1 cellular context compared by ENCODE assay signal in genomic region chr10:101694674-101695403, GRCh38.
TF ChIP-seq lines count a peak whose summit lies in the region.

TSS of gene FBXW4 (minus strand) at chr10:101695170. CDS start at chr10:101695105, 65 bp downstream.

TF ChIP-seq in WTC11, 78 proteins besides CTCF, POLR2A, EP300 and RAD21 (continued from another document):
- TF ChIP-seq, protein P1, sequence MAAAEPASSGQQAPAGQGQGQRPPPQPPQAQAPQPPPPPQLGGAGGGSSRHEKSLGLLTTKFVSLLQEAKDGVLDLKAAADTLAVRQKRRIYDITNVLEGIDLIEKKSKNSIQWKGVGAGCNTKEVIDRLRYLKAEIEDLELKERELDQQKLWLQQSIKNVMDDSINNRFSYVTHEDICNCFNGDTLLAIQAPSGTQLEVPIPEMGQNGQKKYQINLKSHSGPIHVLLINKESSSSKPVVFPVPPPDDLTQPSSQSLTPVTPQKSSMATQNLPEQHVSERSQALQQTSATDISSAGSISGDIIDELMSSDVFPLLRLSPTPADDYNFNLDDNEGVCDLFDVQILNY (CRISPR knock-in tag; IDR thresholded peaks at IDR 0.05) = peak; percentile 56; the same call in 1 of the 2 replicates
- TF ChIP-seq ZNF232 (CRISPR knock-in tag; IDR thresholded peaks at IDR 0.05) (peak; percentile 53; the same call in 1 of the 2 replicates), MLX (CRISPR knock-in tag; IDR thresholded peaks at IDR 0.05) (no peak), CREM (CRISPR knock-in tag; IDR thresholded peaks at IDR 0.05) (peak; percentile 71), ZNF281 (CRISPR knock-in tag; IDR thresholded peaks at IDR 0.05) (0 out of 2 replicates have a peak, but pooled peaks have one; percentile 46), JUN (CRISPR knock-in tag; IDR thresholded peaks at IDR 0.05) (0 out of 2 replicates have a peak, but pooled peaks have one; percentile 47), TCF7 (CRISPR knock-in tag; IDR thresholded peaks at IDR 0.05; ENCODE audit: low read depth) (no peak), USF2 (CRISPR knock-in tag; IDR thresholded peaks at IDR 0.05) (peak; percentile 93), ZNF263 (CRISPR knock-in tag; IDR thresholded peaks at IDR 0.05; ENCODE audit: low read depth) (0 out of 2 replicates have a peak, but pooled peaks have one; percentile 26), IRF2 (CRISPR knock-in tag; IDR thresholded peaks at IDR 0.05; ENCODE audit: borderline replicate concordance, low read depth) (0 out of 2 replicates have a peak, but pooled peaks have one; percentile 21), TP53 (CRISPR knock-in tag; IDR thresholded peaks at IDR 0.05) (peak; percentile 76), NR3C1 (CRISPR knock-in tag; conservative IDR thresholded peaks at IDR 0.05; ENCODE audit: low read depth) (peak; percentile 50), ETV6 (CRISPR knock-in tag; IDR thresholded peaks at IDR 0.05) (0 out of 2 replicates have a peak, but pooled peaks have one; percentile 28), GABPB1 (CRISPR knock-in tag; IDR thresholded peaks at IDR 0.05) (0 out of 2 replicates have a peak, but pooled peaks have one; percentile 17), CBFB (CRISPR knock-in tag; IDR thresholded peaks at IDR 0.05; ENCODE audit: low read depth) (no peak), EMX1 (CRISPR knock-in tag; IDR thresholded peaks at IDR 0.05) (0 out of 2 replicates have a peak, but pooled peaks have one; percentile 70), FOXK1 (CRISPR knock-in tag; IDR thresholded peaks at IDR 0.05) (peak; percentile 26; the same call in 1 of the 2 replicates)
- TF ChIP-seq, protein P2, sequence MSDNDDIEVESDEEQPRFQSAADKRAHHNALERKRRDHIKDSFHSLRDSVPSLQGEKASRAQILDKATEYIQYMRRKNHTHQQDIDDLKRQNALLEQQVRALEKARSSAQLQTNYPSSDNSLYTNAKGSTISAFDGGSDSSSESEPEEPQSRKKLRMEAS (CRISPR knock-in tag; IDR thresholded peaks at IDR 0.05) = peak; percentile 85
- TF ChIP-seq, protein P3, sequence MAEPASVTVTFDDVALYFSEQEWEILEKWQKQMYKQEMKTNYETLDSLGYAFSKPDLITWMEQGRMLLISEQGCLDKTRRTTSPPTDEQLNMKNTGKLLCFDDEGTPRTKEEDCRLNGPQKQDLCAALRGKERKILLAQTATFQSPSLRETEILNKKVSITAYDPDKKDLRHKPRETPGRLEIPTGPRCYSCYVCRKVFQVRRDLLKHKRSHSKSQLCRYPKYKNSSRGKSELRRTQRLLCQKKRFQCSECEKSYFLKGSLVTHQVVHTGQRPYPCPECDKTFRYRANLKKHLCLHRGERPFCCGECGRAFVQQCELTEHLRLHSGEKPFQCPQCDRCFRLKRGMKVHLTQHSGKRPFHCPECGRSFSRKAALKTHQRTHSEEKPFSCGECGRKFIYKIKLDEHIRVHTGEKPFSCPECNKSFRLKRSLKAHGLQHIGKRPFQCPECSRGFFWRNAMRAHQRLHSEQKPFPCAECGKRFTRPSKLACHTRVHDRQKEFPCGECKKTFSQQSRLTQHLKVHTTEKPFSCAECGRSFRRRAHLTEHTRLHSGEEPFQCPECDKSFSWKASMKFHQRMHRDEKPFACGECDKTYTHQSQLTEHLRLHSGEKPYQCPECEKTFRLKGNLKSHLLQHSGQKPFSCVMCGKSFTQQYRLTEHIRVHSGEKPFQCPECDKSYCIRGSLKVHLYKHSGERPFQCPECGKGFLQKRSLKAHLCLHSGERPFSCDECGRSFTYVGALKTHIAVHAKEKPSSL (CRISPR knock-in tag; conservative IDR thresholded peaks at IDR 0.05) = no peak
- TF ChIP-seq, protein P4, sequence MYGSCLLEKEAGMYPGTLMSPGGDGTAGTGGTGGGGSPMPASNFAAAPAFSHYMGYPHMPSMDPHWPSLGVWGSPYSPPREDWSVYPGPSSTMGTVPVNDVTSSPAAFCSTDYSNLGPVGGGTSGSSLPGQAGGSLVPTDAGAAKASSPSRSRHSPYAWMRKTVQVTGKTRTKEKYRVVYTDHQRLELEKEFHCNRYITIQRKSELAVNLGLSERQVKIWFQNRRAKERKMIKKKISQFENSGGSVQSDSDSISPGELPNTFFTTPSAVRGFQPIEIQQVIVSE (CRISPR knock-in tag; IDR thresholded peaks at IDR 0.05; ENCODE audit: borderline replicate concordance) = no peak
- TF ChIP-seq, protein P5, sequence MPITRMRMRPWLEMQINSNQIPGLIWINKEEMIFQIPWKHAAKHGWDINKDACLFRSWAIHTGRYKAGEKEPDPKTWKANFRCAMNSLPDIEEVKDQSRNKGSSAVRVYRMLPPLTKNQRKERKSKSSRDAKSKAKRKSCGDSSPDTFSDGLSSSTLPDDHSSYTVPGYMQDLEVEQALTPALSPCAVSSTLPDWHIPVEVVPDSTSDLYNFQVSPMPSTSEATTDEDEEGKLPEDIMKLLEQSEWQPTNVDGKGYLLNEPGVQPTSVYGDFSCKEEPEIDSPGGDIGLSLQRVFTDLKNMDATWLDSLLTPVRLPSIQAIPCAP (CRISPR knock-in tag; IDR thresholded peaks at IDR 0.05) = peak; percentile 45; the same call in 1 of the 2 replicates
